Comparison of ENCODE assay signal across 21 cellular contexts in genomic region chr18:51323941-51324340, GRCh38.
"Had no signal": no experiment of that assay in that cellular context is flagged by ENCODE, and none has a peak within 500 bp of the region (broad histone marks: within the 10 kb centered on the region; RNA-seq: fewer than 3 reads in every experiment).

No MANE protein-coding gene starts in this region.

- H3K36me3 ChIP-seq: esophagus muscularis mucosa, gastroesophageal sphincter, heart left ventricle, left lung, lower lobe of right lung had no signal

- H2AFZ ChIP-seq: hepatocyte had no signal

- H3K79me2 ChIP-seq: hepatocyte had no signal

- H3K4me3 Mint-ChIP-seq: immature natural killer cell had no signal

- H3K4me3 ChIP-seq: coronary artery, dorsolateral prefrontal cortex, esophagus muscularis mucosa, gastroesophageal sphincter, heart left ventricle, hepatocyte, left lung, lower lobe of right lung had no signal

- H3K27ac Mint-ChIP-seq: immature natural killer cell had no signal

- H3K4me2 ChIP-seq: hepatocyte had no signal

- DNase-seq: dermis blood vessel endothelial cell; dorsolateral prefrontal cortex; effector CD4-positive, alpha-beta T cell; effector memory CD4-positive, alpha-beta T cell; heart left ventricle; hypothalamus; immature natural killer cell; islet precursor cell; kidney; kidney glomerular epithelial cell; left colon; left lung; left ventricle myocardium superior; lower lobe of right lung; mesenchymal stem cell; midbrain had no signal

- H3K4me1 ChIP-seq: esophagus muscularis mucosa, gastroesophageal sphincter, heart left ventricle, left lung, lower lobe of right lung had no signal

- H3K36me3 Mint-ChIP-seq: immature natural killer cell had no signal

- H3K9me3 ChIP-seq: esophagus muscularis mucosa, gastroesophageal sphincter, heart left ventricle, left lung, lower lobe of right lung had no signal

- H3K27me3 ChIP-seq: dorsolateral prefrontal cortex, esophagus muscularis mucosa, foreskin keratinocyte, gastroesophageal sphincter, heart left ventricle, hepatocyte, left lung had no signal

- ATAC-seq: foreskin keratinocyte, gastroesophageal sphincter, heart left ventricle, left colon, left lung, left ventricle myocardium superior, lower lobe of right lung had no signal

- H3K27ac ChIP-seq: coronary artery, dorsolateral prefrontal cortex, esophagus muscularis mucosa, foreskin keratinocyte, gastroesophageal sphincter, heart left ventricle, hepatocyte, left lung, lower lobe of right lung had no signal
